ENCODE assay signal across 9 cellular contexts in the genomic region with DNA sequence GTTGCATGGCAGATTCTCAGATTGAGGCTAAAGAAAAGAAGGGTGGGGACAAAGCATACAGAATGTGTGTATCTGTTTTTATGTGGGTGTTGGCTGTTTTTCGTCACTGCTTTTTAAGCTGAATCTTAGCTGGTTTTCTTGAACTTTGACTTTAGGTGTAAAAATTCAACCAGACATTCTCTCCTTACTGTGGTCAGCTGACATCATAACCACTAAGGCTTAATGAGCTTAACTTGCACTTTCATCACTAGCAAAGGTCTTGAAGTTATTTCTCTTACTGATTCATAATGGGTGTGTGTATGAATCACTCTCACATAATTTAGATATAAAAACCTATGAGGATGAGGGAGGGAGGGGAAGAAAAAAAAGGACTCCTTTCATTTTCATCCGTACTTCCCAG. TPM values are rescaled to one million over a fixed set of nuclear protein-coding genes. Genes with fewer than 3 reads are reported as not detected.
DNase-seq lines count a peak whose midpoint lies in the region; ATAC-seq and TF ChIP-seq lines count a peak whose summit lies in the region.
"Had no signal": no experiment of that assay in that cellular context is flagged by ENCODE, and none has a peak within 500 bp of the region (broad histone marks: within the 10 kb centered on the region; RNA-seq: fewer than 3 reads in every experiment).

No MANE protein-coding gene starts in this region.

- H3K4me3 ChIP-seq in AG10803 (ENCODE audit: low read length) = peak overlapping the region; percentile 47
- no peak overlapping the region for H3K4me3 ChIP-seq in KMS-11 (IDR thresholded peaks at IDR 0.05; ENCODE audit: insufficient read depth, low read depth, low read length)
- H3K4me3 ChIP-seq in breast epithelium = no peak overlapping the region

- no peaks in the 10 kb centered on the region for H4K20me1 ChIP-seq in KMS-11 (ENCODE audit: insufficient read depth)

- H3K36me3 ChIP-seq in KMS-11 (ENCODE audit: insufficient read depth) = no peaks in the 10 kb centered on the region
- H3K36me3 ChIP-seq in breast epithelium = no peaks in the 10 kb centered on the region

- ATAC-seq in HG02885 (IDR thresholded peaks at IDR 0.05; ENCODE audit: poor library complexity, unreplicated experiment) = no peak

- in situ Hi-C loops in KBM-7 (cut with MboI; ENCODE audit: low pct_unique_long_range_greater_than_20kb, low sequenced_read_pairs) = no loop called here

- no peak overlapping the region for H3K9ac ChIP-seq in KMS-11

- H3K4me1 ChIP-seq in KMS-11 (ENCODE audit: low read depth, poor library complexity, severe bottlenecking) = peaks cover 29% of the 10 kb centered on the region
- H3K4me1 ChIP-seq in breast epithelium = peaks cover 0 to 9% of the 10 kb centered on the region in 2 donors

- H3K27me3 ChIP-seq in KMS-11 (ENCODE audit: insufficient read depth, low read depth) (no peaks in the 10 kb centered on the region), breast epithelium (no peaks in the 10 kb centered on the region)

- H3K79me2 ChIP-seq in KMS-11 (ENCODE audit: insufficient read depth, low read depth) = peaks cover 9% of the 10 kb centered on the region

- no peak overlapping the region for H2AFZ ChIP-seq in KMS-11 (ENCODE audit: low read depth)

- peak overlapping the region; percentile 49 for H3K4me2 ChIP-seq in KMS-11

- H3K9me3 ChIP-seq in breast epithelium = no peaks in the 10 kb centered on the region

- no peak overlapping the region; the same call in 1 of the 2 replicates for H3K27ac ChIP-seq in KMS-11
- peak overlapping the region; percentile 55 to 77 for H3K27ac ChIP-seq in breast epithelium

- no peak for TF ChIP-seq CTCF in AG10803 (conservative IDR thresholded peaks at IDR 0.05; ENCODE audit: low read length)
- no peak for TF ChIP-seq CTCF in KMS-11 (conservative IDR thresholded peaks at IDR 0.05; ENCODE audit: low read depth, low read length)
- no peak for TF ChIP-seq CTCF in breast epithelium (IDR thresholded peaks at IDR 0.05)

- TF ChIP-seq POLR2A in breast epithelium (IDR thresholded peaks at IDR 0.05) = no peak

- DNase-seq in AG10803 (ENCODE audit: low read depth) = peak; percentile 93
- no peak for DNase-seq in breast epithelium (ENCODE audit: low spot score in 2 of 2)
- DNase-seq in myocyte (ENCODE audit: low read depth) = peak; percentile 85
- DNase-seq in NCI-H446 treated with DMSO at 0.1 percent for 48 hours (lab: John Stamatoyannopoulos, UW) = no peak
- no peak for DNase-seq in KBM-7
- no peak for DNase-seq in anterior cingulate cortex (lab: John Stamatoyannopoulos, UW)
- DNase-seq: NCI-H1436 had no signal

- intact Hi-C loops in breast epithelium (cut with DNase I; ENCODE audit: low total_unique reads) = no loop called here

RNA-seq across cellular contexts. Expression of a gene that starts 4.0 kb away (rescaled TPM):
- total RNA-seq in breast epithelium (under 1 TPM; 0.29 to 0.98 (median 0.80) TPM), myocyte (2.6 and 3.8 TPM in 2 replicates)
- 2.9 TPM for polyA plus RNA-seq in myocyte (2012)

RNA-seq across cellular contexts. Expression of a gene that starts 25.3 kb away (rescaled TPM):
- total RNA-seq in breast epithelium (10 to 100 TPM; 14.2 to 31.2 (median 25.2) TPM), myocyte (37.2 and 39.2 TPM in 2 replicates)
- polyA plus RNA-seq in myocyte (2012) = 72.7 TPM

Comparison
In these comparisons a context has a peak if more than half of its experiments do, and no peak if none do; other contexts are left out.
1. DNase-seq: peak in AG10803 (single experiment) and myocyte (single experiment); none in breast epithelium (0 of 2), NCI-H446 treated with DMSO at 0.1 percent for 48 hours (single experiment), KBM-7 (single experiment) and anterior cingulate cortex (0 of 58).